Comparison of ENCODE assay signal across 1 cellular context in genomic region chr2:208064220-208064951, GRCh38.
TF ChIP-seq lines count a peak whose summit lies in the region.

No MANE protein-coding gene starts in this region.

TF ChIP-seq in GM12878, 131 proteins besides CTCF, POLR2A, EP300 and RAD21 (continued from another document):
- TF ChIP-seq NFIC (IDR thresholded peaks at IDR 0.05; ENCODE audit: low read depth, low read length) = no peak
- no peak for TF ChIP-seq TCF12 (IDR thresholded peaks at IDR 0.05; ENCODE audit: low read depth, low read length)
- TF ChIP-seq EED (IDR thresholded peaks at IDR 0.05; ENCODE audit: low read depth) = peak; percentile 81
- TF ChIP-seq, protein P1, sequence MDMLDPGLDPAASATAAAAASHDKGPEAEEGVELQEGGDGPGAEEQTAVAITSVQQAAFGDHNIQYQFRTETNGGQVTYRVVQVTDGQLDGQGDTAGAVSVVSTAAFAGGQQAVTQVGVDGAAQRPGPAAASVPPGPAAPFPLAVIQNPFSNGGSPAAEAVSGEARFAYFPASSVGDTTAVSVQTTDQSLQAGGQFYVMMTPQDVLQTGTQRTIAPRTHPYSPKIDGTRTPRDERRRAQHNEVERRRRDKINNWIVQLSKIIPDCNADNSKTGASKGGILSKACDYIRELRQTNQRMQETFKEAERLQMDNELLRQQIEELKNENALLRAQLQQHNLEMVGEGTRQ (IDR thresholded peaks at IDR 0.05; ENCODE audit: borderline replicate concordance, low read depth, low read length) = no peak
- no peak for TF ChIP-seq MYC (IDR thresholded peaks at IDR 0.05; ENCODE audit: insufficient read depth, insufficient read length, insufficient replicate concordance, low read length, severe bottlenecking)
- no peak for TF ChIP-seq SMAD5 (IDR thresholded peaks at IDR 0.05; ENCODE audit: low read depth)
- TF ChIP-seq ELK1 (IDR thresholded peaks at IDR 0.05; ENCODE audit: low read depth, low read length) = no peak
- no peak for TF ChIP-seq WRNIP1 (IDR thresholded peaks at IDR 0.05; ENCODE audit: borderline replicate concordance, low read depth, low read length)
- peak; percentile 93 for TF ChIP-seq IRF4 (IDR thresholded peaks at IDR 0.05; ENCODE audit: low read depth, low read length)
- no peak for TF ChIP-seq ESRRA (IDR thresholded peaks at IDR 0.05; ENCODE audit: low read length)
- TF ChIP-seq FOS (IDR thresholded peaks at IDR 0.05; ENCODE audit: borderline replicate concordance, extremely low read depth, insufficient read length) = no peak
- TF ChIP-seq, protein P2, sequence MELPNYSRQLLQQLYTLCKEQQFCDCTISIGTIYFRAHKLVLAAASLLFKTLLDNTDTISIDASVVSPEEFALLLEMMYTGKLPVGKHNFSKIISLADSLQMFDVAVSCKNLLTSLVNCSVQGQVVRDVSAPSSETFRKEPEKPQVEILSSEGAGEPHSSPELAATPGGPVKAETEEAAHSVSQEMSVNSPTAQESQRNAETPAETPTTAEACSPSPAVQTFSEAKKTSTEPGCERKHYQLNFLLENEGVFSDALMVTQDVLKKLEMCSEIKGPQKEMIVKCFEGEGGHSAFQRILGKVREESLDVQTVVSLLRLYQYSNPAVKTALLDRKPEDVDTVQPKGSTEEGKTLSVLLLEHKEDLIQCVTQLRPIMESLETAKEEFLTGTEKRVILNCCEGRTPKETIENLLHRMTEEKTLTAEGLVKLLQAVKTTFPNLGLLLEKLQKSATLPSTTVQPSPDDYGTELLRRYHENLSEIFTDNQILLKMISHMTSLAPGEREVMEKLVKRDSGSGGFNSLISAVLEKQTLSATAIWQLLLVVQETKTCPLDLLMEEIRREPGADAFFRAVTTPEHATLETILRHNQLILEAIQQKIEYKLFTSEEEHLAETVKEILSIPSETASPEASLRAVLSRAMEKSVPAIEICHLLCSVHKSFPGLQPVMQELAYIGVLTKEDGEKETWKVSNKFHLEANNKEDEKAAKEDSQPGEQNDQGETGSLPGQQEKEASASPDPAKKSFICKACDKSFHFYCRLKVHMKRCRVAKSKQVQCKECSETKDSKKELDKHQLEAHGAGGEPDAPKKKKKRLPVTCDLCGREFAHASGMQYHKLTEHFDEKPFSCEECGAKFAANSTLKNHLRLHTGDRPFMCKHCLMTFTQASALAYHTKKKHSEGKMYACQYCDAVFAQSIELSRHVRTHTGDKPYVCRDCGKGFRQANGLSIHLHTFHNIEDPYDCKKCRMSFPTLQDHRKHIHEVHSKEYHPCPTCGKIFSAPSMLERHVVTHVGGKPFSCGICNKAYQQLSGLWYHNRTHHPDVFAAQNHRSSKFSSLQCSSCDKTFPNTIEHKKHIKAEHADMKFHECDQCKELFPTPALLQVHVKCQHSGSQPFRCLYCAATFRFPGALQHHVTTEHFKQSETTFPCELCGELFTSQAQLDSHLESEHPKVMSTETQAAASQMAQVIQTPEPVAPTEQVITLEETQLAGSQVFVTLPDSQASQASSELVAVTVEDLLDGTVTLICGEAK (IDR thresholded peaks at IDR 0.05; ENCODE audit: borderline replicate concordance) = no peak
- TF ChIP-seq BRCA1 (IDR thresholded peaks at IDR 0.05; ENCODE audit: low read depth, low read length) = no peak
- TF ChIP-seq RB1 (IDR thresholded peaks at IDR 0.05; ENCODE audit: borderline replicate concordance) = no peak
- TF ChIP-seq ZBED1 (IDR thresholded peaks at IDR 0.05; ENCODE audit: borderline replicate concordance) = no peak
- TF ChIP-seq, protein P3, sequence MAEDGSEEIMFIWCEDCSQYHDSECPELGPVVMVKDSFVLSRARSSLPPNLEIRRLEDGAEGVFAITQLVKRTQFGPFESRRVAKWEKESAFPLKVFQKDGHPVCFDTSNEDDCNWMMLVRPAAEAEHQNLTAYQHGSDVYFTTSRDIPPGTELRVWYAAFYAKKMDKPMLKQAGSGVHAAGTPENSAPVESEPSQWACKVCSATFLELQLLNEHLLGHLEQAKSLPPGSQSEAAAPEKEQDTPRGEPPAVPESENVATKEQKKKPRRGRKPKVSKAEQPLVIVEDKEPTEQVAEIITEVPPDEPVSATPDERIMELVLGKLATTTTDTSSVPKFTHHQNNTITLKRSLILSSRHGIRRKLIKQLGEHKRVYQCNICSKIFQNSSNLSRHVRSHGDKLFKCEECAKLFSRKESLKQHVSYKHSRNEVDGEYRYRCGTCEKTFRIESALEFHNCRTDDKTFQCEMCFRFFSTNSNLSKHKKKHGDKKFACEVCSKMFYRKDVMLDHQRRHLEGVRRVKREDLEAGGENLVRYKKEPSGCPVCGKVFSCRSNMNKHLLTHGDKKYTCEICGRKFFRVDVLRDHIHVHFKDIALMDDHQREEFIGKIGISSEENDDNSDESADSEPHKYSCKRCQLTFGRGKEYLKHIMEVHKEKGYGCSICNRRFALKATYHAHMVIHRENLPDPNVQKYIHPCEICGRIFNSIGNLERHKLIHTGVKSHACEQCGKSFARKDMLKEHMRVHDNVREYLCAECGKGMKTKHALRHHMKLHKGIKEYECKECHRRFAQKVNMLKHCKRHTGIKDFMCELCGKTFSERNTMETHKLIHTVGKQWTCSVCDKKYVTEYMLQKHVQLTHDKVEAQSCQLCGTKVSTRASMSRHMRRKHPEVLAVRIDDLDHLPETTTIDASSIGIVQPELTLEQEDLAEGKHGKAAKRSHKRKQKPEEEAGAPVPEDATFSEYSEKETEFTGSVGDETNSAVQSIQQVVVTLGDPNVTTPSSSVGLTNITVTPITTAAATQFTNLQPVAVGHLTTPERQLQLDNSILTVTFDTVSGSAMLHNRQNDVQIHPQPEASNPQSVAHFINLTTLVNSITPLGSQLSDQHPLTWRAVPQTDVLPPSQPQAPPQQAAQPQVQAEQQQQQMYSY (CRISPR knock-in tag; IDR thresholded peaks at IDR 0.05) = no peak
- no peak for TF ChIP-seq ZNF24 (IDR thresholded peaks at IDR 0.05)
- peak; percentile 91 to 92 for TF ChIP-seq IKZF2 (IDR thresholded peaks at IDR 0.05)
- peak; percentile 31; the same call in 1 of the 2 replicates for TF ChIP-seq RAD51 (IDR thresholded peaks at IDR 0.05)
- no peak for TF ChIP-seq PAX8 (IDR thresholded peaks at IDR 0.05)
- no peak for TF ChIP-seq GABPA (IDR thresholded peaks at IDR 0.05; ENCODE audit: low read depth)
- 0 out of 2 replicates have a peak, but pooled peaks have one; percentile 57 for TF ChIP-seq BCL11A (IDR thresholded peaks at IDR 0.05; ENCODE audit: low read depth, low read length)
- TF ChIP-seq, protein P4, sequence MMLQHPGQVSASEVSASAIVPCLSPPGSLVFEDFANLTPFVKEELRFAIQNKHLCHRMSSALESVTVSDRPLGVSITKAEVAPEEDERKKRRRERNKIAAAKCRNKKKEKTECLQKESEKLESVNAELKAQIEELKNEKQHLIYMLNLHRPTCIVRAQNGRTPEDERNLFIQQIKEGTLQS (IDR thresholded peaks at IDR 0.05; ENCODE audit: borderline replicate concordance, extremely low read depth, low read depth, low read length) = no peak
- no peak for TF ChIP-seq SREBF2 (IDR thresholded peaks at IDR 0.05; ENCODE audit: low read length)
- no peak for TF ChIP-seq CBX3 (IDR thresholded peaks at IDR 0.05; ENCODE audit: borderline replicate concordance, low read depth)
- TF ChIP-seq POLR2AphosphoS2 (IDR thresholded peaks at IDR 0.05; ENCODE audit: low read depth, low read length) = no peak
- TF ChIP-seq BMI1 (IDR thresholded peaks at IDR 0.05; ENCODE audit: borderline replicate concordance) = peak; percentile 24; the same call in 1 of the 2 replicates
- no peak for TF ChIP-seq NR2F1 (conservative IDR thresholded peaks at IDR 0.05)
- TF ChIP-seq LARP7 (IDR thresholded peaks at IDR 0.05) = no peak
- TF ChIP-seq TAF1 (IDR thresholded peaks at IDR 0.05; ENCODE audit: borderline replicate concordance, low read depth, low read length) = no peak
- no peak for TF ChIP-seq SMC3 (IDR thresholded peaks at IDR 0.05; ENCODE audit: borderline replicate concordance, low read length)
- TF ChIP-seq, protein P5, sequence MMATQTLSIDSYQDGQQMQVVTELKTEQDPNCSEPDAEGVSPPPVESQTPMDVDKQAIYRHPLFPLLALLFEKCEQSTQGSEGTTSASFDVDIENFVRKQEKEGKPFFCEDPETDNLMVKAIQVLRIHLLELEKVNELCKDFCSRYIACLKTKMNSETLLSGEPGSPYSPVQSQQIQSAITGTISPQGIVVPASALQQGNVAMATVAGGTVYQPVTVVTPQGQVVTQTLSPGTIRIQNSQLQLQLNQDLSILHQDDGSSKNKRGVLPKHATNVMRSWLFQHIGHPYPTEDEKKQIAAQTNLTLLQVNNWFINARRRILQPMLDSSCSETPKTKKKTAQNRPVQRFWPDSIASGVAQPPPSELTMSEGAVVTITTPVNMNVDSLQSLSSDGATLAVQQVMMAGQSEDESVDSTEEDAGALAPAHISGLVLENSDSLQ (IDR thresholded peaks at IDR 0.05) = no peak
- no peak for TF ChIP-seq ZNF274 (IDR thresholded peaks at IDR 0.05; ENCODE audit: insufficient read depth, insufficient read length)
- TF ChIP-seq PAX5 (IDR thresholded peaks at IDR 0.05; ENCODE audit: borderline replicate concordance, low read depth, low read length) = no peak; the same call in 1 of the 2 replicates
- TF ChIP-seq CEBPB (IDR thresholded peaks at IDR 0.05; ENCODE audit: borderline replicate concordance in 1 of 2, low read depth in 2 of 2, low read length in 2 of 2) = no peak
- peak; percentile 84 for TF ChIP-seq DPF2 (IDR thresholded peaks at IDR 0.05)
- no peak for TF ChIP-seq MEF2A (IDR thresholded peaks at IDR 0.05; ENCODE audit: insufficient read depth, low read depth, low read length)
- TF ChIP-seq KLF5 (IDR thresholded peaks at IDR 0.05; ENCODE audit: partially characterized antibody) = no peak
- peak; percentile 56; the same call in 1 of the 2 replicates for TF ChIP-seq GATAD2B (conservative IDR thresholded peaks at IDR 0.05; ENCODE audit: low read depth)
